Comparison of ENCODE assay signal across 8 cellular contexts in the genomic region with DNA sequence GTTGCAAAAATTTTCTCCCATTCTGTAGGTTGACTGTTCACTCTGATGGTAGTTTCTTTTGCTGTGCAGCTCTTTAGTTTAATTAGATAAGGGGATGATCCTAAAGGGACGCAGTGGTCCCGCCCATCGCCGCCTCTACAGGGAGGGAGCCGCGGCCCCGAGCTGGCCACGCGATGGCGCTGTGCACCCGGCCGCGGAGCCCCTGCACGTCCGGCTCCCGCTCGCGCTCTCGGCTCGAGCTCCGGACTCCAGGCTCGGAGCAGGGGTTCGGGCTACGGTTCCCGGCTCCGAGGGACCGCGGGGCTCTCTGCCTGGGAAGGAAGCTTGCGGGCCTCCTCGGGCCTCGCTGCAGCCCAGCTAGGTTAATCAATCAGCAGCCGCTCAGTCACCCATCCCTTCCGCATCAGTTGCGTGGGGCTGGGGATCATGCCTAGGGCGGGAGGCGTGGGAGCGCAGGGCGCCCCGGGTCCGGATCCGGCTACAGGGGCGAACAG.
DNase-seq lines count a peak whose midpoint lies in the region; ATAC-seq, FAIRE-seq and TF ChIP-seq lines count a peak whose summit lies in the region.

No MANE protein-coding gene starts in this region.

- peaks cover 8% of the 10 kb centered on the region for H3K4me1 ChIP-seq in adipocyte (ENCODE audit: control insufficient read depth, insufficient read depth, low read length)
- peaks cover 0 to 8% of the 10 kb centered on the region in 2 donors for H3K4me1 ChIP-seq in right atrium auricular region

- H3K4me3 ChIP-seq in adipocyte (ENCODE audit: low read length) (peak overlapping the region; percentile 75), right atrium auricular region (peak overlapping the region; percentile 20 to 50)

- peak; percentile 87 to 95 for TF ChIP-seq CTCF in right atrium auricular region (IDR thresholded peaks at IDR 0.05)

- peak; percentile 38 for FAIRE-seq in GM12892 (lab: Jason Lieb, UNC)

- no peak overlapping the region for H3K27ac ChIP-seq in right atrium auricular region

- H3K9me3 ChIP-seq in adipocyte (ENCODE audit: control insufficient read depth, low read length) (peaks cover 9% of the 10 kb centered on the region), right atrium auricular region (peaks cover 0 to 8% of the 10 kb centered on the region in 2 donors)

- DNase-seq in GM12892 (ENCODE audit: insufficient read length) (peak; percentile 74), SKM-1 (lab: John Stamatoyannopoulos, UW; ENCODE audit: unreplicated experiment) (peak; percentile 13), adipocyte (ENCODE audit: low read depth) (peak; percentile 91), right atrium auricular region (ENCODE audit: low spot score) (peak; percentile 69), putamen (ENCODE audit: low spot score) (peak; percentile 72), NCI-H524 treated with DMSO at 0.1 percent for 48 hours (lab: John Stamatoyannopoulos, UW) (no peak)

- TF ChIP-seq POLR2A in GM12892 (IDR thresholded peaks at IDR 0.05; ENCODE audit: low read depth, low read length) = no peak

- ATAC-seq in HG02852 (IDR thresholded peaks at IDR 0.05; ENCODE audit: unreplicated experiment) = peak; percentile 95
- ATAC-seq in HG03457 (IDR thresholded peaks at IDR 0.05; ENCODE audit: unreplicated experiment) = no peak

- H3K9ac ChIP-seq in adipocyte (ENCODE audit: low read length) = peak overlapping the region; percentile 21

- H3K27me3 ChIP-seq in adipocyte (replicated peaks; ENCODE audit: control insufficient read depth, insufficient read depth, low read length) (peaks cover 28% of the 10 kb centered on the region), right atrium auricular region (peaks cover 0 to 3% of the 10 kb centered on the region in 2 donors)

- no peaks in the 10 kb centered on the region for H3K36me3 ChIP-seq in adipocyte (ENCODE audit: control insufficient read depth, insufficient read depth, low read length, severe bottlenecking)
- no peaks in the 10 kb centered on the region for H3K36me3 ChIP-seq in right atrium auricular region
